In the genomic region with DNA sequence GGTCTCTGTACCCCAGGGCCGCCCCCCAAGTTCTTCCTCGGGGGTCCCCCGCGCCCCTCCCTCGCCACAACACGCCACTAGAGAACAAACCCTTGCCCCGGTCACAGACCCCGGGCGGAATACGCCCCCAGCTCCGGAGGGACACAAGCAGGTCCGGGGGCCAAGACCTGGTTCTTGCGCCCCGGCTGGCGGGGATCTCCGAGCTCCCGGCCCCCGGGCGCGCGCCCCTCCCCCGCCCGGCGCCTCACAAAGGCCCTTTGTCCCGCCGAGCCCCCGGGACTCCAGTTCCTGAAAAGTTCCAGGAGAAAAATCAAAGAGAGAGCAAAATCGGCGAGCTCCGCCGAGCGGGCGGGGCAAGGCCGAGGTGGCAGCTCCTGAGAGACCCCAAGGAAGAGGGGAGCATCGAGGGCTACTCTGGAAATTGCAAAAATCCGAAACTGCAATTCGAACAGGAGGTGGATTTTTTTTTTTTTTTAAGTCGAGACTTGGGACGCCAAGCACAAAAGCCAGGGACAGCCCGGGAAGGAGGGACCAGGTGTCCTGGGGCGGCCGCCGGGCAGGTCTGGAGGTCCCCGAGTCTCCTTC, we compare ENCODE assay signal across 8 cellular contexts. TPM values are rescaled to one million over a fixed set of nuclear protein-coding genes. Genes with fewer than 3 reads are reported as not detected.
A peak's percentile ranks its signal among the peaks of the same experiment; 100 is the strongest.
DNase-seq lines count a peak whose midpoint lies in the region; ATAC-seq and TF ChIP-seq lines count a peak whose summit lies in the region.

No MANE protein-coding gene starts in this region.

- CTCF ChIA-PET in HCT116 (lab: Charles Lee): no interaction called here

- H3K79me2 ChIP-seq in HCT116 (ENCODE audit: insufficient read depth, low read length): peaks cover 82% of the 10 kb centered on the region

- RAD21 ChIA-PET in HCT116 (lab: Charles Lee; ENCODE audit: low non-redundant PET in 1 of 2, low total read pairs in 2 of 2, uncharacterized antibody in 2 of 2, unreplicated experiment in 2 of 2): no interaction called here

- H3K9ac ChIP-seq in HCT116 (ENCODE audit: low read length): peak overlapping the region; percentile 95
- peak overlapping the region; percentile 50 for H3K9ac ChIP-seq in iPS-18a (ENCODE audit: low read length)
- peak overlapping the region; percentile 72 to 85 (median 78) for H3K9ac ChIP-seq in skeletal muscle tissue (ENCODE audit: low read depth in 1 of 3, low read length in 3 of 3)

- H3K4me2 ChIP-seq in HCT116 (ENCODE audit: low read length): peak overlapping the region; percentile 82

- H3K4me3 Mint-ChIP-seq in activated naive CD8-positive, alpha-beta T cell treated with anti-CD3 and anti-CD28 coated beads, Interleukin-2, amount 50 U/mL, for 24 hours: peak overlapping the region; percentile 48

- DNase-seq in HCT116 (ENCODE audit: low read depth, low spot score): no peak
- DNase-seq in activated naive CD8-positive, alpha-beta T cell treated with anti-CD3 and anti-CD28 coated beads, Interleukin-2, amount 50 U/mL, for 24 hours: no peak
- DNase-seq in AG20443 (ENCODE audit: low spot score): no peak
- DNase-seq in NCI-H2029 treated with DMSO at 0.1 percent for 48 hours (lab: John Stamatoyannopoulos, UW): no peak

- POLR2A ChIA-PET in HCT116 (lab: Charles Lee): no interaction called here

- no peak for TF ChIP-seq RAD21 in HCT116 (IDR thresholded peaks at IDR 0.05; ENCODE audit: low read depth)

- H3K27ac Mint-ChIP-seq in activated naive CD8-positive, alpha-beta T cell treated with anti-CD3 and anti-CD28 coated beads, Interleukin-2, amount 50 U/mL, for 24 hours: no peak overlapping the region

- H3K36me3 ChIP-seq in HCT116 (ENCODE audit: control insufficient read depth in 1 of 2, insufficient read depth in 2 of 2, low read length in 2 of 2): no peaks in the 10 kb centered on the region
- H3K36me3 ChIP-seq in iPS-18a (ENCODE audit: control insufficient read depth, low read depth, low read length): no peaks in the 10 kb centered on the region
- H3K36me3 ChIP-seq in skeletal muscle tissue (ENCODE audit: control insufficient read depth in 3 of 3, insufficient read depth in 3 of 3, low read length in 3 of 3): peaks cover 0 to 3% (median 3%) of the 10 kb centered on the region in 3 donors

- no peak overlapping the region for H2AFZ ChIP-seq in HCT116 (ENCODE audit: low read depth, low read length, poor library complexity, severe bottlenecking)

- no peak for TF ChIP-seq CTCF in HCT116 (IDR thresholded peaks at IDR 0.05 in 2 of 3, conservative IDR thresholded peaks at IDR 0.05 in 1 of 3; ENCODE audit: borderline replicate concordance in 1 of 3, insufficient read depth in 1 of 3, low read depth in 2 of 3, low read length in 2 of 3)

- H3K4me3 ChIP-seq in HCT116 (replicated peaks in 1 of 2; ENCODE audit: low read depth in 1 of 2, low read length in 2 of 2) (peak overlapping the region; percentile 83 to 91), iPS-18a (ENCODE audit: low read length) (peak overlapping the region; percentile 53), skeletal muscle tissue (ENCODE audit: low read length in 3 of 3) (peak overlapping the region; percentile 74 to 84 (median 77))

- H3K4me1 ChIP-seq in HCT116 (ENCODE audit: control insufficient read depth in 1 of 2, insufficient read depth in 2 of 2, low read length in 2 of 2) (peaks cover 21 to 43% of the 10 kb centered on the region in 2 experiments), iPS-18a (ENCODE audit: control insufficient read depth, low read depth, low read length) (peaks cover 28% of the 10 kb centered on the region), skeletal muscle tissue (ENCODE audit: control insufficient read depth in 3 of 3, insufficient read depth in 3 of 3, low read length in 3 of 3) (peaks cover 15 to 16% (median 16%) of the 10 kb centered on the region in 3 donors)

- no peak for TF ChIP-seq POLR2A in HCT116 (IDR thresholded peaks at IDR 0.05; ENCODE audit: borderline replicate concordance, extremely low read depth, insufficient read depth, insufficient read length)

- H3K9me2 ChIP-seq in HCT116 (ENCODE audit: insufficient read depth): no peaks in the 10 kb centered on the region

- H3K9me3 Mint-ChIP-seq in activated naive CD8-positive, alpha-beta T cell treated with anti-CD3 and anti-CD28 coated beads, Interleukin-2, amount 50 U/mL, for 24 hours: no peaks in the 10 kb centered on the region

- H3K27me3 ChIP-seq in HCT116 (ENCODE audit: insufficient read depth, low read length) (no peaks in the 10 kb centered on the region), iPS-18a (ENCODE audit: control insufficient read depth, insufficient read depth, low read length) (peaks cover 72% of the 10 kb centered on the region), skeletal muscle tissue (ENCODE audit: control insufficient read depth in 3 of 3, insufficient read depth in 3 of 3, low read length in 3 of 3) (no peaks in the 10 kb centered on the region)

- peaks cover 31% of the 10 kb centered on the region for H3K4me1 Mint-ChIP-seq in activated naive CD8-positive, alpha-beta T cell treated with anti-CD3 and anti-CD28 coated beads, Interleukin-2, amount 50 U/mL, for 24 hours

- H3K27ac ChIP-seq in HCT116 (ENCODE audit: low read depth, low read length) (peak overlapping the region; percentile 100), iPS-18a (ENCODE audit: low read length) (no peak overlapping the region), skeletal muscle tissue (ENCODE audit: low read depth, low read length) (peak overlapping the region; percentile 69)

- H4K20me1 ChIP-seq in HCT116 (ENCODE audit: insufficient read depth): no peaks in the 10 kb centered on the region

- TSS peak; percentile 33 for BruUV-seq in HCT116 (replicated peaks; lab: Mats Ljungman, UMichigan)

- intact Hi-C loops in HCT116 (cut with micrococcal nuclease): no loop called here

- ATAC-seq in HCT116 (no peak), HG03565 (IDR thresholded peaks at IDR 0.05; ENCODE audit: unreplicated experiment) (no peak), HG03139 (IDR thresholded peaks at IDR 0.05; ENCODE audit: unreplicated experiment) (no peak)
- ATAC-seq in activated naive CD8-positive, alpha-beta T cell treated with anti-CD3 and anti-CD28 coated beads, Interleukin-2, amount 50 U/mL, for 24 hours: no peak

- H3K27me3 Mint-ChIP-seq in activated naive CD8-positive, alpha-beta T cell treated with anti-CD3 and anti-CD28 coated beads, Interleukin-2, amount 50 U/mL, for 24 hours: peaks cover 66% of the 10 kb centered on the region

- no peaks in the 10 kb centered on the region for H3K9me3 ChIP-seq in HCT116 (ENCODE audit: control insufficient read depth in 1 of 2, insufficient read depth in 1 of 2, low read depth in 1 of 2, low read length in 2 of 2)
- no peaks in the 10 kb centered on the region for H3K9me3 ChIP-seq in iPS-18a (ENCODE audit: control insufficient read depth, low read depth, low read length)
- no peaks in the 10 kb centered on the region for H3K9me3 ChIP-seq in skeletal muscle tissue (ENCODE audit: control insufficient read depth in 3 of 3, low read length in 3 of 3)

- H3K36me3 Mint-ChIP-seq in activated naive CD8-positive, alpha-beta T cell treated with anti-CD3 and anti-CD28 coated beads, Interleukin-2, amount 50 U/mL, for 24 hours (ENCODE audit: low read depth): no peaks in the 10 kb centered on the region

TF ChIP-seq in HCT116, 20 proteins besides CTCF, POLR2A, EP300 and RAD21:
- no peak for TF ChIP-seq YY1 (IDR thresholded peaks at IDR 0.05; ENCODE audit: extremely low read depth, insufficient replicate concordance, low read depth, low read length)
- no peak for TF ChIP-seq CEBPB (IDR thresholded peaks at IDR 0.05; ENCODE audit: low read depth)
- TF ChIP-seq SIN3A (IDR thresholded peaks at IDR 0.05; ENCODE audit: low read depth): no peak
- TF ChIP-seq TCF7L2 (IDR thresholded peaks at IDR 0.05; ENCODE audit: borderline replicate concordance, extremely low read depth, insufficient read depth, insufficient read length): no peak
- no peak for TF ChIP-seq JUND (IDR thresholded peaks at IDR 0.05)
- TF ChIP-seq EZH2 (IDR thresholded peaks at IDR 0.05): no peak

RNA-seq across cellular contexts. Expression of a gene that starts 4.0 kb away (rescaled TPM):
- total RNA-seq in HCT116 (2021; ENCODE audit: unreplicated experiment) (101 TPM), skeletal muscle tissue (25.6 TPM)
- polyA plus RNA-seq in HCT116 (2012): 65.0 and 67.6 TPM in 2 replicates
